8 cellular contexts compared by ENCODE assay signal in genomic region chr6:149566372-149567193, GRCh38. TPM values are rescaled to one million over a fixed set of nuclear protein-coding genes. Genes with fewer than 3 reads are reported as not detected.
DNase-seq lines count a peak whose midpoint lies in the region; ATAC-seq and TF ChIP-seq lines count a peak whose summit lies in the region.

TSS of gene GINM1 (plus strand) at chr6:149566375. CDS start at chr6:149566415, 40 bp downstream.

- CTCF ChIA-PET in PC-3 (lab: Charles Lee), result interaction anchor here (0.6 to 0.7 kb wide), 3 partner anchors 98 to 1343 kb away, joined by 3 to 5 read pairs (median 4); no protein-coding TSS in a partner anchor

- no TSS peak for BruUV-seq in PC-3 (replicated peaks; lab: Mats Ljungman, UMichigan)

- H3K4me3 ChIP-seq in BE2C (ENCODE audit: low read depth, low read length) (peak within 1 kb of the TSS; percentile 87), PC-3 (ENCODE audit: low read length) (peak within 1 kb of the TSS; percentile 94), fibroblast of villous mesenchyme (ENCODE audit: low read depth, low read length) (peak within 1 kb of the TSS; percentile 88), testis (peak within 1 kb of the TSS; percentile 82 to 100)

- peak; percentile 20 for ATAC-seq in GM19023 (IDR thresholded peaks at IDR 0.05; ENCODE audit: unreplicated experiment)
- ATAC-seq in HG03342 (IDR thresholded peaks at IDR 0.05; ENCODE audit: unreplicated experiment), result peak; percentile 24
- peak; percentile 46 for ATAC-seq in PC-3

- 0% methylated on average over 35 to 84 of the region's 85 CpGs for WGBS in testis, 2 donors

- intact Hi-C loops in PC-3 (cut with micrococcal nuclease), result loop anchor here (5.0 kb wide), 2 partner anchors 151 to 451 kb away; partner anchors contain the start of gene LATS1
- intact Hi-C loops in testis (cut with DNase I; ENCODE audit: low total_unique reads), result no loop called here

- H3K9me3 ChIP-seq in BE2C (no peaks in the 10 kb centered on the region), PC-3 (ENCODE audit: low read length) (no peaks in the 10 kb centered on the region), testis (no peaks in the 10 kb centered on the region)

- peak within 1 kb of the TSS; percentile 98 for H3K4me2 ChIP-seq in PC-3 (ENCODE audit: low read length)

- H3K79me2 ChIP-seq in PC-3 (ENCODE audit: low read length), result peaks cover 43% of the 10 kb centered on the region

- peaks cover 17% of the 10 kb centered on the region for H3K4me1 Mint-ChIP-seq in neural crest cell

- no peaks in the 10 kb centered on the region for H3K36me3 Mint-ChIP-seq in neural crest cell (ENCODE audit: low read depth)

- no peak for TF ChIP-seq CTCF in BE2C (IDR thresholded peaks at IDR 0.05; ENCODE audit: low read depth, low read length)
- no peak for TF ChIP-seq CTCF in PC-3 (conservative IDR thresholded peaks at IDR 0.05; ENCODE audit: low read depth, low read length)
- no peak for TF ChIP-seq CTCF in fibroblast of villous mesenchyme (IDR thresholded peaks at IDR 0.05; ENCODE audit: insufficient read depth, low read depth, low read length)
- TF ChIP-seq CTCF in neural crest cell (conservative IDR thresholded peaks at IDR 0.05), result no peak
- no peak for TF ChIP-seq CTCF in testis (IDR thresholded peaks at IDR 0.05)

- POLR2A ChIA-PET in PC-3 (lab: Charles Lee; ENCODE audit: unreplicated experiment), result interaction anchor here (0.6 kb wide), 1 partner anchor 117 kb away, joined by 6 read pairs; no protein-coding TSS in a partner anchor

- H3K27me3 Mint-ChIP-seq in neural crest cell (ENCODE audit: low read depth), result peaks cover 13% of the 10 kb centered on the region

- H3K9ac ChIP-seq in PC-3 (ENCODE audit: low read length), result peak within 1 kb of the TSS; percentile 85

- H3K27me3 ChIP-seq in BE2C (no peaks in the 10 kb centered on the region), PC-3 (ENCODE audit: low read length) (no peaks in the 10 kb centered on the region), testis (no peaks in the 10 kb centered on the region)

- H3F3A ChIP-seq in PC-3 (ENCODE audit: low read length, unreplicated experiment), result no peaks in the 10 kb centered on the region

- H2AFZ ChIP-seq in PC-3 (ENCODE audit: low read length), result peak within 1 kb of the TSS; percentile 99

- H3K9me3 Mint-ChIP-seq in neural crest cell, result no peaks in the 10 kb centered on the region

- H3K4me1 ChIP-seq in BE2C, result no peaks in the 10 kb centered on the region; the same call in 1 of the 2 replicates
- H3K4me1 ChIP-seq in PC-3 (ENCODE audit: insufficient read depth, low read length), result peaks cover 26% of the 10 kb centered on the region
- no peaks in the 10 kb centered on the region for H3K4me1 ChIP-seq in testis

- H3K9me2 ChIP-seq in PC-3 (replicated peaks; ENCODE audit: low read length), result no peaks in the 10 kb centered on the region

- H4K20me1 ChIP-seq in PC-3 (ENCODE audit: low read length), result 0 out of 2 replicates have a peak, but pooled peaks cover 5% of the 10 kb centered on the region

- H3K36me3 ChIP-seq in BE2C (no peaks in the 10 kb centered on the region; the same call in 1 of the 2 replicates), PC-3 (ENCODE audit: low read depth, low read length) (no peaks in the 10 kb centered on the region), testis (ENCODE audit: low read depth, missing control alignments) (no peaks in the 10 kb centered on the region)

- DNase-seq in BE2C (peak; percentile 58), PC-3 (peak; percentile 45), fibroblast of villous mesenchyme (ENCODE audit: low read depth) (peak; percentile 29), neural crest cell (ENCODE audit: low read depth, low spot score) (peak; percentile 42), testis (peak; percentile 57)
- DNase-seq in activated effector memory CD4-positive, alpha-beta T cell treated with Interleukin-2 at 50 U/mL for 16 hours, result peak; percentile 23

- peak within 1 kb of the TSS; percentile 87 for H3K27ac Mint-ChIP-seq in neural crest cell (ENCODE audit: unreplicated experiment)

- TF ChIP-seq POLR2A in testis (IDR thresholded peaks at IDR 0.05), result no peak

- H3K27ac ChIP-seq in PC-3 (ENCODE audit: low read length) (peak within 1 kb of the TSS; percentile 37; the same call in 1 of the 2 replicates), testis (peak within 1 kb of the TSS; percentile 91 to 96)

- peak within 1 kb of the TSS; percentile 94 for H3K4me3 Mint-ChIP-seq in neural crest cell

RNA-seq across cellular contexts. Expression of gene GINM1, which starts in this region (rescaled TPM):
- 11.5 TPM for polyA plus RNA-seq in BE2C (2012; ENCODE audit: insufficient read depth, insufficient read length, low read depth)
- total RNA-seq in PC-3 (2014; rRNA removed) (15.0 and 19.2 TPM in 2 replicates), fibroblast of villous mesenchyme (41.9 and 69.1 TPM in 2 replicates), neural crest cell (18.5 and 20.3 TPM in 2 replicates), testis (10 to 100 TPM; 47.5 to 58.7 TPM)
- polyA plus RNA-seq in testis (ENCODE audit: insufficient read depth, low read depth, low replicate concordance), result 80.3 TPM

Comparison
In these comparisons a context has a peak if more than half of its experiments do, and no peak if none do; other contexts are left out.
1. Peak in every context shown above with its lines: DNase-seq, ATAC-seq, H3K4me3 ChIP-seq and H3K27ac ChIP-seq.